Comparison of ENCODE assay signal across 1 cellular context in genomic region chr4:109607976-109608375, GRCh38.
TF ChIP-seq lines count a peak whose summit lies in the region.

No MANE protein-coding gene starts in this region.

TF ChIP-seq in K562, 482 proteins besides CTCF, POLR2A, EP300 and RAD21:
- no peak for TF ChIP-seq NBN (IDR thresholded peaks at IDR 0.05; ENCODE audit: low read depth)
- peak in 1 of 2 experiments; percentile 67; a peak in 1 of 3 replicates for TF ChIP-seq CBX3 (IDR thresholded peaks at IDR 0.05; ENCODE audit: borderline replicate concordance in 1 of 2, low read length in 2 of 2)
- 0 out of 2 replicates have a peak, but pooled peaks have one; percentile 39 for TF ChIP-seq CBX5 (IDR thresholded peaks at IDR 0.05; ENCODE audit: borderline replicate concordance, low read depth)
- TF ChIP-seq ZNF280A (IDR thresholded peaks at IDR 0.05; ENCODE audit: low read depth, partially characterized antibody) = peak; percentile 17
- TF ChIP-seq EGR1 (conservative IDR thresholded peaks at IDR 0.05) = no peak
